ENCODE assay signal across 17 cellular contexts in the genomic region with DNA sequence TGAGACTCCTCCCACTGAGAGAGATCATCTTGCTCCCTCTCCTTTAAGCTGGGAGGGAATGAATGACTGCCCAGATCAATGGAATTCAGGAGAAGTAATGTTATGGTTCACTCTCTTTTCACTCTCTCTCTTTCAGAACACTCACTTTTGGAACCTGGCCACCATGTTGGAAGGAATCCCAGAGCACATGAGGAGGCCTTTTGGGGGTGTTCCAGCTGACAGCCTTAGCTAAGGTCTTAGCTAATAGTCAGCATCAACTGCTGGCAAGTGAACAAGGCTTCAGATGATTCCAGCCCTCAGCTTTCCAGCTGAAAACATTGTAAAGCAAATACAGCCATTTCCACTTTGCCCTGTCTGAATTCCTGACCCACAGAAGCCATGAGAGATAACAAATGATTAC.
DNase-seq lines count a peak whose midpoint lies in the region; ATAC-seq and TF ChIP-seq lines count a peak whose summit lies in the region.
"Had no signal": no experiment of that assay in that cellular context is flagged by ENCODE, and none has a peak within 500 bp of the region (broad histone marks: within the 10 kb centered on the region; RNA-seq: fewer than 3 reads in every experiment).

No MANE protein-coding gene starts in this region.

- no peak overlapping the region for H3K4me3 Mint-ChIP-seq in nephron
- no peak overlapping the region for H3K4me3 Mint-ChIP-seq in stimulated activated memory B cell treated with anti-CD40 and anti-IgM and Interleukin-4, amounts not matched to agents 10 μg/mL and 1 μg/mL and 100 μg/mL, for 72 hours
- H3K4me3 Mint-ChIP-seq: activated CD4-positive, alpha-beta T cell treated with anti-CD3 and anti-CD28 coated beads, Interleukin-2, amount 10 ng/mL, durations not matched to agents 7 days and 5 days; B cell; T-helper 1 cell treated with Interleukin-12 subunit alpha and Interleukin-12 subunit beta and Interleukin-4 antibody, amounts not matched to agents 30 μg/mL and 1 μg/mL, for 36 hours had no signal

- peaks cover 35% of the 10 kb centered on the region for H3K4me1 Mint-ChIP-seq in nephron
- H3K4me1 Mint-ChIP-seq in stimulated activated memory B cell treated with anti-CD40 and anti-IgM and Interleukin-4, amounts not matched to agents 10 μg/mL and 1 μg/mL and 100 μg/mL, for 72 hours: peaks cover 14% of the 10 kb centered on the region
- H3K4me1 Mint-ChIP-seq: activated CD4-positive, alpha-beta T cell treated with anti-CD3 and anti-CD28 coated beads, Interleukin-2, amount 10 ng/mL, durations not matched to agents 7 days and 5 days had no signal

- H3K36me3 Mint-ChIP-seq in nephron (ENCODE audit: low read depth): no peaks in the 10 kb centered on the region
- H3K36me3 Mint-ChIP-seq in stimulated activated memory B cell treated with anti-CD40 and anti-IgM and Interleukin-4, amounts not matched to agents 10 μg/mL and 1 μg/mL and 100 μg/mL, for 72 hours: peaks cover 5% of the 10 kb centered on the region

- H3K27me3 Mint-ChIP-seq in nephron (ENCODE audit: low read depth): no peaks in the 10 kb centered on the region
- peaks cover 11% of the 10 kb centered on the region for H3K27me3 Mint-ChIP-seq in stimulated activated memory B cell treated with anti-CD40 and anti-IgM and Interleukin-4, amounts not matched to agents 10 μg/mL and 1 μg/mL and 100 μg/mL, for 72 hours
- H3K27me3 Mint-ChIP-seq: activated CD4-positive, alpha-beta T cell treated with anti-CD3 and anti-CD28 coated beads, Interleukin-2, amount 10 ng/mL, durations not matched to agents 7 days and 5 days; progenitor cell of endocrine pancreas had no signal

- no peak overlapping the region for H3K4me3 ChIP-seq in choroid plexus epithelial cell (ENCODE audit: low read depth, low read length)
- H3K4me3 ChIP-seq: cardiac muscle cell had no signal

- TF ChIP-seq CTCF in choroid plexus epithelial cell (conservative IDR thresholded peaks at IDR 0.05; ENCODE audit: low read depth, low read length) (no peak), nephron (IDR thresholded peaks at IDR 0.05; ENCODE audit: unreplicated experiment in 3 of 3) (no peak)

- peak overlapping the region in 2 of 3 experiments; percentile 23 to 69 for H3K27ac Mint-ChIP-seq in nephron
- H3K27ac Mint-ChIP-seq in stimulated activated memory B cell treated with anti-CD40 and anti-IgM and Interleukin-4, amounts not matched to agents 10 μg/mL and 1 μg/mL and 100 μg/mL, for 72 hours: no peak overlapping the region
- H3K27ac Mint-ChIP-seq: activated CD4-positive, alpha-beta T cell treated with anti-CD3 and anti-CD28 coated beads, Interleukin-2, amount 10 ng/mL, durations not matched to agents 7 days and 5 days; B cell; progenitor cell of endocrine pancreas; T-helper 1 cell treated with Interleukin-12 subunit alpha and Interleukin-12 subunit beta and Interleukin-4 antibody, amounts not matched to agents 30 μg/mL and 1 μg/mL, for 36 hours had no signal

- no peak for ATAC-seq in GM21723 (IDR thresholded peaks at IDR 0.05; ENCODE audit: unreplicated experiment)
- ATAC-seq in stimulated activated memory B cell treated with anti-CD40 and anti-IgM and Interleukin-4, amounts not matched to agents 10 μg/mL and 1 μg/mL and 100 μg/mL, for 72 hours: no peak

- peak; percentile 86 for DNase-seq in DMS 273 (lab: John Stamatoyannopoulos, UW; ENCODE audit: unreplicated experiment)
- peak; percentile 53 for DNase-seq in NCI-H2029 treated with DMSO at 0.1 percent for 48 hours (lab: John Stamatoyannopoulos, UW)
- DNase-seq in choroid plexus epithelial cell (ENCODE audit: low read depth): peak; percentile 92
- DNase-seq in activated naive CD4-positive, alpha-beta T cell (lab: John Stamatoyannopoulos, UW): no peak
- no peak for DNase-seq in NCI-H1417 (lab: John Stamatoyannopoulos, UW)
- DNase-seq: activated CD4-positive, alpha-beta T cell treated with anti-CD3 and anti-CD28 coated beads, Interleukin-2, amount 10 ng/mL, durations not matched to agents 7 days and 5 days; DND-41; NCI-H524; stimulated activated CD4-positive, alpha-beta T cell treated with anti-CD3 and anti-CD28 coated beads, Interleukin-2, amount 100 ng/mL, for 48 hours; stimulated activated naive CD4-positive, alpha-beta T cell treated with Interleukin-2 at 50 U/mL for 16 hours had no signal

- H3K9me3 Mint-ChIP-seq in nephron: peaks cover 3% of the 10 kb centered on the region
- peaks cover 10% of the 10 kb centered on the region for H3K9me3 Mint-ChIP-seq in stimulated activated memory B cell treated with anti-CD40 and anti-IgM and Interleukin-4, amounts not matched to agents 10 μg/mL and 1 μg/mL and 100 μg/mL, for 72 hours

Comparison
In these comparisons a context has a peak if more than half of its experiments do, and no peak if none do; other contexts are left out.
1. DNase-seq: peak in DMS 273 (single experiment), NCI-H2029 treated with DMSO at 0.1 percent for 48 hours (single experiment) and choroid plexus epithelial cell (single experiment); none in activated naive CD4-positive, alpha-beta T cell (0 of 4) and NCI-H1417 (0 of 3).